ENCODE assay signal across 16 cellular contexts in genomic region chr13:26328326-26328725, GRCh38.
DNase-seq lines count a peak whose midpoint lies in the region; ATAC-seq and TF ChIP-seq lines count a peak whose summit lies in the region.
"Had no signal": no experiment of that assay in that cellular context is flagged by ENCODE, and none has a peak within 500 bp of the region (broad histone marks: within the 10 kb centered on the region; RNA-seq: fewer than 3 reads in every experiment).

No MANE protein-coding gene starts in this region.

- no peaks in the 10 kb centered on the region for H3K9me2 ChIP-seq in PC-3 (replicated peaks; ENCODE audit: low read length)

- H3K27me3 ChIP-seq in PC-3 (ENCODE audit: low read length) = no peaks in the 10 kb centered on the region
- no peaks in the 10 kb centered on the region for H3K27me3 ChIP-seq in mesenchymal stem cell (ENCODE audit: control insufficient read depth in 1 of 2, insufficient read depth in 1 of 2, low read length in 2 of 2)
- H3K27me3 ChIP-seq in stomach = no peaks in the 10 kb centered on the region

- H3K4me3 ChIP-seq in PC-3 (ENCODE audit: low read length) (no peak overlapping the region), mesenchymal stem cell (ENCODE audit: insufficient read depth in 1 of 2, low read depth in 1 of 2, low read length in 2 of 2) (no peak overlapping the region), stomach (no peak overlapping the region)
- H3K4me3 ChIP-seq: GM23338, K562 had no signal

- peaks cover 44% of the 10 kb centered on the region for H3K79me2 ChIP-seq in PC-3 (ENCODE audit: low read length)

- H4K91ac ChIP-seq in mesenchymal stem cell (ENCODE audit: low read length) = no peak overlapping the region

- no peak overlapping the region for H2BK120ac ChIP-seq in mesenchymal stem cell (ENCODE audit: low read depth, low read length)

- no peaks in the 10 kb centered on the region for H3F3A ChIP-seq in PC-3 (ENCODE audit: low read length, unreplicated experiment)

- no peak overlapping the region for H2AFZ ChIP-seq in PC-3 (ENCODE audit: low read length)
- no peak overlapping the region for H2AFZ ChIP-seq in mesenchymal stem cell (ENCODE audit: low read depth, low read length)
- H2AFZ ChIP-seq: GM23338 had no signal

- DNase-seq in PC-3 (peak; percentile 2), fibroblast of peridontal ligament (ENCODE audit: extremely low read depth) (peak; percentile 3), mesenchymal stem cell (peak; percentile 28), NCI-H446 (lab: John Stamatoyannopoulos, UW) (no peak), stomach (no peak), NCI-H1694 treated with DMSO at 0.1 percent for 48 hours (lab: John Stamatoyannopoulos, UW) (no peak)
- DNase-seq: ACHN; CD4-positive, alpha-beta memory T cell; DMS153; DMS79 treated with DMSO at 0.1 percent for 48 hours; GF-D8; HCEC 1CT had no signal

- CTCF ChIA-PET in PC-3 (lab: Charles Lee) = no interaction called here

- H3K9me3 ChIP-seq in PC-3 (ENCODE audit: low read length) = no peaks in the 10 kb centered on the region
- H3K9me3 ChIP-seq in mesenchymal stem cell (ENCODE audit: control insufficient read depth, low read length) = no peaks in the 10 kb centered on the region
- no peaks in the 10 kb centered on the region for H3K9me3 ChIP-seq in stomach

- no peak overlapping the region for H2BK5ac ChIP-seq in mesenchymal stem cell (ENCODE audit: low read depth, low read length, poor library complexity, severe bottlenecking)

- H3K79me1 ChIP-seq in mesenchymal stem cell (replicated peaks; ENCODE audit: low read length, poor library complexity, severe bottlenecking) = peaks cover 14% of the 10 kb centered on the region

- H2AK5ac ChIP-seq in mesenchymal stem cell (ENCODE audit: low read length, severe bottlenecking) = no peak overlapping the region

- no peaks in the 10 kb centered on the region for H3K36me3 ChIP-seq in PC-3 (ENCODE audit: low read depth, low read length)
- no peaks in the 10 kb centered on the region for H3K36me3 ChIP-seq in mesenchymal stem cell (ENCODE audit: control insufficient read depth in 1 of 2, insufficient read depth in 2 of 2, low read depth in 1 of 2, low read length in 2 of 2)
- H3K36me3 ChIP-seq in stomach = no peaks in the 10 kb centered on the region

- H3K9ac ChIP-seq in PC-3 (ENCODE audit: low read length) (no peak overlapping the region), mesenchymal stem cell (ENCODE audit: low read length) (no peak overlapping the region)

- no peak for TF ChIP-seq POLR2A in stomach (IDR thresholded peaks at IDR 0.05)

- no peak overlapping the region for H3K27ac ChIP-seq in PC-3 (ENCODE audit: low read length)
- H3K27ac ChIP-seq in mesenchymal stem cell (ENCODE audit: low read length, poor library complexity, severe bottlenecking) = no peak overlapping the region
- H3K27ac ChIP-seq in stomach = no peak overlapping the region
- H3K27ac ChIP-seq: HL-60 had no signal

- H3K4me2 ChIP-seq in PC-3 (ENCODE audit: low read length) = no peak overlapping the region
- H3K4me2 ChIP-seq in mesenchymal stem cell (ENCODE audit: low read length, poor library complexity, severe bottlenecking) = no peak overlapping the region
- H3K4me2 ChIP-seq: GM23338 had no signal

- no peak overlapping the region for H3K23ac ChIP-seq in mesenchymal stem cell (ENCODE audit: low read length in 2 of 2)

- no peak for TF ChIP-seq CTCF in PC-3 (conservative IDR thresholded peaks at IDR 0.05; ENCODE audit: low read depth, low read length)
- TF ChIP-seq CTCF in stomach (IDR thresholded peaks at IDR 0.05) = no peak

- no peak for ATAC-seq in PC-3
- ATAC-seq in HG03460 (IDR thresholded peaks at IDR 0.05; ENCODE audit: unreplicated experiment) = no peak
- ATAC-seq: GM23338, K562 had no signal

- no peaks in the 10 kb centered on the region for H4K20me1 ChIP-seq in PC-3 (ENCODE audit: low read length)

- H2BK15ac ChIP-seq in mesenchymal stem cell (ENCODE audit: low read depth, poor library complexity, severe bottlenecking) = no peak overlapping the region

- H4K8ac ChIP-seq in mesenchymal stem cell (ENCODE audit: low read length) = no peak overlapping the region

- no TSS peak for BruUV-seq in PC-3 (replicated peaks; lab: Mats Ljungman, UMichigan)

- H3K4me1 ChIP-seq in PC-3 (ENCODE audit: insufficient read depth, low read length) (no peaks in the 10 kb centered on the region), mesenchymal stem cell (ENCODE audit: control insufficient read depth, insufficient read depth, low read depth, low read length) (no peaks in the 10 kb centered on the region), stomach (peaks cover 0 to 26% (median 16%) of the 10 kb centered on the region in 4 donors)

- no peak for TF ChIP-seq EP300 in stomach (IDR thresholded peaks at IDR 0.05)

- H3K4ac ChIP-seq in mesenchymal stem cell (ENCODE audit: low read depth in 1 of 2, low read length in 2 of 2) = no peak overlapping the region

- POLR2A ChIA-PET in PC-3 (lab: Charles Lee; ENCODE audit: unreplicated experiment) = no interaction called here

- H3K18ac ChIP-seq in mesenchymal stem cell (ENCODE audit: low read depth in 1 of 2, low read length in 2 of 2) = no peak overlapping the region

- intact Hi-C loops in PC-3 (cut with micrococcal nuclease) (no loop called here), stomach (cut with DNase I; ENCODE audit: low total_unique reads) (no loop called here)

- no peak overlapping the region for H2BK12ac ChIP-seq in mesenchymal stem cell (ENCODE audit: low read length in 2 of 2)

- no peak overlapping the region for H3K14ac ChIP-seq in mesenchymal stem cell (ENCODE audit: low read length in 2 of 2)

Comparison
In these comparisons a context has a peak if more than half of its experiments do, and no peak if none do; other contexts are left out.
1. DNase-seq: peak in PC-3 (single experiment), fibroblast of peridontal ligament (single experiment) and mesenchymal stem cell (single experiment); none in NCI-H446 (0 of 2), stomach (single experiment) and NCI-H1694 treated with DMSO at 0.1 percent for 48 hours (single experiment).